1 cellular context compared by ENCODE assay signal in genomic region chr7:76998263-76998666, GRCh38.
TF ChIP-seq lines count a peak whose summit lies in the region.

No MANE protein-coding gene starts in this region.

TF ChIP-seq in H1, 55 proteins besides CTCF, POLR2A, EP300 and RAD21:
- TF ChIP-seq RNF2 (IDR thresholded peaks at IDR 0.05; ENCODE audit: borderline replicate concordance, low read depth, low read length, missing control alignments, poor library complexity, severe bottlenecking) (no peak), BRCA1 (IDR thresholded peaks at IDR 0.05; ENCODE audit: low read depth, low read length) (no peak)
